ENCODE assay signal across 8 cellular contexts in genomic region chr12:89949457-89950195, GRCh38.
DNase-seq lines count a peak whose midpoint lies in the region; ATAC-seq lines count a peak whose summit lies in the region.

No MANE protein-coding gene starts in this region.

- H3K9ac ChIP-seq in neuronal stem cell (ENCODE audit: low read depth, low read length, poor library complexity), result no peak overlapping the region

- H3K27ac ChIP-seq in neuronal stem cell (replicated peaks; ENCODE audit: low read length), result no peak overlapping the region

- no peak overlapping the region for H2BK120ac ChIP-seq in neuronal stem cell (ENCODE audit: low read depth, low read length)

- ATAC-seq in GM19324 (IDR thresholded peaks at IDR 0.05; ENCODE audit: low FRiP score, unreplicated experiment), result peak; percentile 84
- ATAC-seq in HG03196 (IDR thresholded peaks at IDR 0.05; ENCODE audit: unreplicated experiment), result peak; percentile 92
- peak; percentile 92 for ATAC-seq in effector memory CD8-positive, alpha-beta T cell (replicated peaks)

- H3K23ac ChIP-seq in neuronal stem cell (ENCODE audit: low read depth, low read length, poor library complexity), result no peak overlapping the region

- H4K8ac ChIP-seq in neuronal stem cell (ENCODE audit: low read depth, low read length), result no peak overlapping the region

- H3K4me3 ChIP-seq in neuronal stem cell (ENCODE audit: low read length in 2 of 2), result no peak overlapping the region

- no CpG with 5 or more reads among the region's 4 CpGs for WGBS in neuronal stem cell (ENCODE audit: extremely low coverage in 2 of 2, insufficient read length in 2 of 2, insufficient replicate concordance in 1 of 2), 2 donors

- no peaks in the 10 kb centered on the region for H3K36me3 ChIP-seq in neuronal stem cell (replicated peaks in 1 of 2; ENCODE audit: control insufficient read depth in 2 of 2, insufficient read depth in 2 of 2, low read length in 2 of 2)

- H3K9me3 ChIP-seq in neuronal stem cell (replicated peaks in 1 of 2; ENCODE audit: control insufficient read depth in 2 of 2, insufficient read depth in 1 of 2, low read depth in 1 of 2, low read length in 2 of 2), result no peaks in the 10 kb centered on the region

- H3K18ac ChIP-seq in neuronal stem cell (ENCODE audit: low read length), result no peak overlapping the region

- no peak overlapping the region for H3K14ac ChIP-seq in neuronal stem cell (ENCODE audit: low read length)

- H3K4me2 ChIP-seq in neuronal stem cell (ENCODE audit: insufficient read depth, low read length, poor library complexity, severe bottlenecking), result no peak overlapping the region

- H3K79me1 ChIP-seq in neuronal stem cell (ENCODE audit: low read depth, low read length), result no peaks in the 10 kb centered on the region

- DNase-seq in COLO829 (ENCODE audit: low spot score) (peak; percentile 45), T-helper 1 cell (peak in 4 of 5 donors; percentile 46 to 83 (median 55)), neuronal stem cell (ENCODE audit: low spot score) (no peak), foreskin melanocyte (no peak), hippocampal formation (lab: John Stamatoyannopoulos, UW) (no peak)
- DNase-seq in effector memory CD8-positive, alpha-beta T cell, result peak; percentile 64 to 67 (median 64)

- H3K27ac Mint-ChIP-seq in effector memory CD8-positive, alpha-beta T cell, result peak overlapping the region; percentile 88 to 95

- peaks cover 5% of the 10 kb centered on the region for H3K36me3 Mint-ChIP-seq in effector memory CD8-positive, alpha-beta T cell (ENCODE audit: insufficient read depth)

- no peak overlapping the region for H2BK12ac ChIP-seq in neuronal stem cell (ENCODE audit: low read length)

- H2AFZ ChIP-seq in neuronal stem cell (ENCODE audit: low read length), result peak overlapping the region; percentile 64

- H3K4me1 ChIP-seq in neuronal stem cell (ENCODE audit: control insufficient read depth in 2 of 2, insufficient read depth in 1 of 2, low read depth in 1 of 2, low read length in 2 of 2), result peaks cover 6 to 28% of the 10 kb centered on the region in 2 donors

- H4K91ac ChIP-seq in neuronal stem cell (ENCODE audit: low read depth, low read length, poor library complexity), result no peak overlapping the region

- no peak overlapping the region for H3K4ac ChIP-seq in neuronal stem cell (ENCODE audit: low read length)

- H3K4me1 Mint-ChIP-seq in effector memory CD8-positive, alpha-beta T cell (ENCODE audit: low read depth in 2 of 2), result peaks cover 35 to 51% of the 10 kb centered on the region in 2 donors

- no peak overlapping the region for H2BK5ac ChIP-seq in neuronal stem cell (ENCODE audit: low read length)

- H3K27me3 ChIP-seq in neuronal stem cell (ENCODE audit: control insufficient read depth in 3 of 3, insufficient read depth in 3 of 3, low read depth in 1 of 3, low read length in 3 of 3), result no peaks in the 10 kb centered on the region

- no peaks in the 10 kb centered on the region for H3K27me3 Mint-ChIP-seq in effector memory CD8-positive, alpha-beta T cell

- H2BK15ac ChIP-seq in neuronal stem cell (ENCODE audit: low read length), result no peak overlapping the region

- H2AK5ac ChIP-seq in neuronal stem cell (ENCODE audit: low read depth, low read length), result no peak overlapping the region

- no peaks in the 10 kb centered on the region for H3K9me3 Mint-ChIP-seq in effector memory CD8-positive, alpha-beta T cell

- H3K4me3 Mint-ChIP-seq in effector memory CD8-positive, alpha-beta T cell, result peak overlapping the region; percentile 33 to 35

Comparison
In these comparisons a context has a peak if more than half of its experiments do, and no peak if none do; other contexts are left out.
1. DNase-seq: peak in COLO829 (single experiment), T-helper 1 cell (4 of 5) and effector memory CD8-positive, alpha-beta T cell (3 of 3); none in neuronal stem cell (single experiment), foreskin melanocyte (single experiment) and hippocampal formation (0 of 2).
2. Peak in every context shown above with its lines, with median percentiles within 50 percentile points of each other: ATAC-seq.